ENCODE assay signal across 10 cellular contexts in genomic region chr5:132176543-132176945, GRCh38. TPM values are rescaled to one million over a fixed set of nuclear protein-coding genes. Genes with fewer than 3 reads are reported as not detected.
DNase-seq lines count a peak whose midpoint lies in the region; ATAC-seq and TF ChIP-seq lines count a peak whose summit lies in the region.
"Had no signal": no experiment of that assay in that cellular context is flagged by ENCODE, and none has a peak within 500 bp of the region (broad histone marks: within the 10 kb centered on the region; RNA-seq: fewer than 3 reads in every experiment).

No MANE protein-coding gene starts in this region.

- no peak overlapping the region for H3K4me2 ChIP-seq in neural progenitor cell

- peak; percentile 12 for ATAC-seq in HG02678 (IDR thresholded peaks at IDR 0.05; ENCODE audit: unreplicated experiment)
- no peak for ATAC-seq in HG03354 (IDR thresholded peaks at IDR 0.05; ENCODE audit: poor library complexity, severe bottlenecking, unreplicated experiment)

- peaks cover 11% of the 10 kb centered on the region for H3F3A ChIP-seq in neural progenitor cell (ENCODE audit: low read depth)

- H3K4me3 Mint-ChIP-seq in neural progenitor cell: no peak overlapping the region

- H3K79me2 ChIP-seq in neural progenitor cell (ENCODE audit: low read depth): no peaks in the 10 kb centered on the region

- no peaks in the 10 kb centered on the region for H3K9me3 Mint-ChIP-seq in neural progenitor cell

- H3K9ac ChIP-seq in neural progenitor cell: no peak overlapping the region

- H3K27me3 ChIP-seq in neural progenitor cell: no peaks in the 10 kb centered on the region

- H3K4me1 Mint-ChIP-seq in neural progenitor cell: peaks cover 20% of the 10 kb centered on the region

- DNase-seq in activated CD4-positive, alpha-beta T cell treated with anti-CD3 and anti-CD28 coated beads for 48 hours: peak; percentile 33
- DNase-seq in activated CD4-positive, alpha-beta T cell treated with anti-CD3 and anti-CD28 coated beads for 4 hours: no peak
- DNase-seq in SK-N-DZ (ENCODE audit: low spot score) (peak; percentile 24), neural progenitor cell (ENCODE audit: low spot score) (peak; percentile 17), DMS53 treated with DMSO at 0.1 percent for 48 hours (lab: John Stamatoyannopoulos, UW; ENCODE audit: unreplicated experiment) (no peak), D341Med (ENCODE audit: low spot score) (no peak)
- DNase-seq: midbrain, NCI-H2029 had no signal

- H3K4me3 ChIP-seq in neural progenitor cell: no peak overlapping the region

- no peak overlapping the region for H2AFZ ChIP-seq in neural progenitor cell (replicated peaks)

- TF ChIP-seq CTCF in neural progenitor cell (IDR thresholded peaks at IDR 0.05): no peak

- no peaks in the 10 kb centered on the region for H3K27me3 Mint-ChIP-seq in neural progenitor cell (ENCODE audit: insufficient read depth, low read depth)

- no peaks in the 10 kb centered on the region for H3K36me3 Mint-ChIP-seq in neural progenitor cell

- no peaks in the 10 kb centered on the region for H4K20me1 ChIP-seq in neural progenitor cell (ENCODE audit: low read depth)

- no peaks in the 10 kb centered on the region for H3K9me3 ChIP-seq in neural progenitor cell (ENCODE audit: low read depth)

- no peak overlapping the region for H3K27ac ChIP-seq in neural progenitor cell

- H3K36me3 ChIP-seq in neural progenitor cell: no peaks in the 10 kb centered on the region

- no peaks in the 10 kb centered on the region for H3K4me1 ChIP-seq in neural progenitor cell

- no peak overlapping the region for H3K27ac Mint-ChIP-seq in neural progenitor cell

RNA-seq across cellular contexts. Expression of gene P4HA2, which starts 51.1 kb away (rescaled TPM):
- 6.1 and 6.4 TPM in 2 replicates for polyA plus RNA-seq in SK-N-DZ (2014; cell fraction: cytosol; rRNA removed)
- polyA plus RNA-seq in SK-N-DZ (2014; cell fraction: nucleus; rRNA removed): 4.1 and 5.9 TPM in 2 replicates
- total RNA-seq in neural progenitor cell (ENCODE audit: low replicate concordance): 12.4 and 15.9 TPM in 2 replicates

Comparison
In these comparisons a context has a peak if more than half of its experiments do, and no peak if none do; other contexts are left out.
1. DNase-seq: peak in activated CD4-positive, alpha-beta T cell treated with anti-CD3 and anti-CD28 coated beads for 48 hours (single experiment), SK-N-DZ (single experiment) and neural progenitor cell (single experiment); none in activated CD4-positive, alpha-beta T cell treated with anti-CD3 and anti-CD28 coated beads for 4 hours (0 of 2), DMS53 treated with DMSO at 0.1 percent for 48 hours (single experiment) and D341Med (single experiment).